ENCODE assay signal across 8 cellular contexts in the genomic region with DNA sequence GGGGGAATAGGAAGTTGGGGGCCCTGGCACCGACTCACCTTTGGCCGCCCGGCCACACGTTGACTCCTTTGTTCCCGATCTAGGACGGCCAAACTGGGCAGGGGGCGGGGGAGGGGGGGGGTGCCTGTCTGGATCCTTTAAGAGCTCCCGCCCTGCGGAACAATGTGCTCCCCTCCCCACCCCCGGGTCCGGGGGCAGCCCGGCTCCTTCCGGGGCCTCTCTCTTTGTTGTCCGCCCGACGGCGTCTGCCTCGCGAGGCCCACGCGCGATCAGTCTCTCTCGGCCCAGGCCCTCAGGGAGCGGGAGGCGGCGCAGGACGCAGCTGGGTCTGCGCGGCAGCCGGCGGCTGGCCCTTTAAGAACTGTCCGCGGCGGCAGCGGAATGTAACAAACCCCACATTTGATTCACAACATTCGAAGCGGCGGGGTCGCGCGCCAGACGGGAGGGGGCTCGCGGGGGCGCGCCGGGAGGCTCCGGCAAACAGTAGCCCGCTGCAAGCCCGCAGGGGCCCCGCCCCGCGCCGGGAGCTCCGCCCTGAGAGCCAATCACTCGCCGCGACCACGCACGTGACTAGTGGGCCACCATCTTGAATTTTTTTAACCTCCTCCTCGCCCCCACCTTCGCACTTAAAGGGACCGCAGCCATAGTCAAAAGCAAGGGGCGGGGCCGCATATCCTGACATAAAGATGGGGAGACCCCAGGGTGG. TPM values are rescaled to one million over a fixed set of nuclear protein-coding genes. Genes with fewer than 3 reads are reported as not detected.
DNase-seq lines count a peak whose midpoint lies in the region; ATAC-seq and TF ChIP-seq lines count a peak whose summit lies in the region.

A gene (minus strand): TSS at position 501 of the 706 bp plus-strand sequence. CDS start 4,930 bp downstream, outside the sequence.

- ATAC-seq in HG02885 (IDR thresholded peaks at IDR 0.05; ENCODE audit: poor library complexity, unreplicated experiment) = peak; percentile 63
- peak; percentile 90 to 91 for ATAC-seq in left cardiac atrium
- ATAC-seq in upper lobe of right lung = peak; percentile 85

- no peaks in the 10 kb centered on the region for H3K27me3 ChIP-seq in upper lobe of right lung

- no peaks in the 10 kb centered on the region for H3K9me3 ChIP-seq in upper lobe of right lung

- intact Hi-C loops in T-helper 1 cell treated with Interleukin-12 subunit alpha and Interleukin-12 subunit beta and Interleukin-4 antibody, amounts not matched to agents 30 ng/mL and 1 ng/mL, for 36 hours (cut with micrococcal nuclease) = loop anchor here (1.0 to 10.0 kb wide), 14 partner anchors 89 to 1668 kb away; a partner anchor contains a TSS
- intact Hi-C loops in left cardiac atrium (cut with DNase I) = no loop called here
- intact Hi-C loops in posterior vena cava (cut with DNase I) = loop anchor here (5.0 to 10.0 kb wide), 2 partner anchors 92 to 495 kb away; a partner anchor contains a TSS
- intact Hi-C loops in upper lobe of right lung (cut with DNase I) = no loop called here

- H3K36me3 ChIP-seq in upper lobe of right lung = no peaks in the 10 kb centered on the region

- DNase-seq in NCI-H1694 (lab: John Stamatoyannopoulos, UW) (peak; percentile 86), amniotic epithelial cell (ENCODE audit: low read depth) (peak; percentile 97), left cardiac atrium (peak; percentile 98), posterior vena cava (ENCODE audit: low spot score) (peak; percentile 99), upper lobe of right lung (peak; percentile 98)

- peak within 1 kb of the TSS; percentile 98 for H3K27ac ChIP-seq in upper lobe of right lung

- H3K4me3 ChIP-seq in upper lobe of right lung = peak within 1 kb of the TSS; percentile 98

- TF ChIP-seq POLR2A in GM15510 (IDR thresholded peaks at IDR 0.05; ENCODE audit: borderline replicate concordance, extremely low read depth, insufficient read length) = peak; percentile 52

- peaks cover 54% of the 10 kb centered on the region for H3K4me1 ChIP-seq in upper lobe of right lung

- TF ChIP-seq CTCF in upper lobe of right lung (IDR thresholded peaks at IDR 0.05) = no peak

RNA-seq across cellular contexts. Expression of the gene that starts here (rescaled TPM):
- 139 TPM in 2 replicates for total RNA-seq in T-helper 1 cell treated with Interleukin-12 subunit alpha and Interleukin-12 subunit beta and Interleukin-4 antibody, amounts not matched to agents 30 ng/mL and 1 ng/mL, for 36 hours
- total RNA-seq in left cardiac atrium (10 to 100 TPM; 24.5 to 26.6 TPM), posterior vena cava (10 to 100 TPM; 16.2 to 16.6 TPM), upper lobe of right lung (48.0 TPM)

Comparison
In these comparisons a context has a peak if more than half of its experiments do, and no peak if none do; other contexts are left out.
1. Peak in every context shown above with its lines: DNase-seq, ATAC-seq, H3K4me3 ChIP-seq and H3K27ac ChIP-seq.
2. intact Hi-C loops: an anchor here in T-helper 1 cell treated with Interleukin-12 subunit alpha and Interleukin-12 subunit beta and Interleukin-4 antibody, amounts not matched to agents 30 ng/mL and 1 ng/mL, for 36 hours (1.0 to 10.0 kb wide) and posterior vena cava (5.0 to 10.0 kb wide); none called in left cardiac atrium and upper lobe of right lung.